ENCODE assay signal across 9 cellular contexts in genomic region chr14:70257526-70257925, GRCh38.
DNase-seq lines count a peak whose midpoint lies in the region; ATAC-seq and TF ChIP-seq lines count a peak whose summit lies in the region.
"Had no signal": no experiment of that assay in that cellular context is flagged by ENCODE, and none has a peak within 500 bp of the region (broad histone marks: within the 10 kb centered on the region; RNA-seq: fewer than 3 reads in every experiment).

No MANE protein-coding gene starts in this region.

- H3K9me3 Mint-ChIP-seq in GM23338 = peaks cover 8% of the 10 kb centered on the region; the same call in 2 of the 3 replicates
- H3K9me3 Mint-ChIP-seq in T-helper 2 cell treated with Interferon-gamma antibody and Interleukin-4, amounts not matched to agents 5 μg/mL and 100 μg/mL, for 36 hours = no peaks in the 10 kb centered on the region

- H3K4me1 Mint-ChIP-seq in GM23338 = peaks cover 15% of the 10 kb centered on the region
- H3K4me1 Mint-ChIP-seq in T-helper 2 cell treated with Interferon-gamma antibody and Interleukin-4, amounts not matched to agents 5 μg/mL and 100 μg/mL, for 36 hours (ENCODE audit: low read depth) = peaks cover 1% of the 10 kb centered on the region

- no peak overlapping the region for H2AFZ ChIP-seq in GM23338

- peak; percentile 84 to 85 for TF ChIP-seq CTCF in GM23338 (conservative IDR thresholded peaks at IDR 0.05; ENCODE audit: low read depth in 2 of 2)

- no peaks in the 10 kb centered on the region for H3K79me2 ChIP-seq in GM23338 (replicated peaks; ENCODE audit: insufficient read depth)

- no peaks in the 10 kb centered on the region for H3K36me3 ChIP-seq in GM23338 (ENCODE audit: insufficient read depth)

- peaks cover 14% of the 10 kb centered on the region; the same call in 2 of the 3 replicates for H3K36me3 Mint-ChIP-seq in GM23338 (ENCODE audit: low read depth)
- H3K36me3 Mint-ChIP-seq in T-helper 2 cell treated with Interferon-gamma antibody and Interleukin-4, amounts not matched to agents 5 μg/mL and 100 μg/mL, for 36 hours (ENCODE audit: low read depth) = no peaks in the 10 kb centered on the region

- peaks cover 3% of the 10 kb centered on the region; the same call in 1 of the 2 replicates for H3K9me2 ChIP-seq in GM23338 (ENCODE audit: insufficient read depth)

- no peak overlapping the region for H3K4me2 ChIP-seq in GM23338

- no peak overlapping the region; the same call in 1 of the 2 replicates for H3K4me3 ChIP-seq in GM23338

- no peak overlapping the region for H3K4me3 Mint-ChIP-seq in GM23338
- H3K4me3 Mint-ChIP-seq in T-helper 2 cell treated with Interferon-gamma antibody and Interleukin-4, amounts not matched to agents 5 μg/mL and 100 μg/mL, for 36 hours = no peak overlapping the region

- no peak overlapping the region for H3K27ac Mint-ChIP-seq in GM23338
- H3K27ac Mint-ChIP-seq in T-helper 2 cell treated with Interferon-gamma antibody and Interleukin-4, amounts not matched to agents 5 μg/mL and 100 μg/mL, for 36 hours = no peak overlapping the region

- ATAC-seq in GM23338 = peak; percentile 48
- ATAC-seq in HG02798 (IDR thresholded peaks at IDR 0.05; ENCODE audit: poor library complexity, unreplicated experiment) = no peak
- no peak for ATAC-seq in HG03108 (IDR thresholded peaks at IDR 0.05; ENCODE audit: unreplicated experiment)
- ATAC-seq: left colon had no signal

- no peaks in the 10 kb centered on the region for H3K27me3 ChIP-seq in GM23338 (ENCODE audit: insufficient read depth)

- H3K4me1 ChIP-seq in GM23338 (ENCODE audit: insufficient read depth) = peaks cover 23% of the 10 kb centered on the region

- no peak overlapping the region for H3K27ac ChIP-seq in GM23338 (ENCODE audit: low read depth)

- 0 out of 2 replicates have a peak, but pooled peaks cover 7% of the 10 kb centered on the region for H3F3A ChIP-seq in GM23338 (replicated peaks; ENCODE audit: low read depth)

- DNase-seq in DMS 273 (lab: John Stamatoyannopoulos, UW; ENCODE audit: unreplicated experiment) (peak; percentile 36), DMS 273 treated with DMSO at 0.1 percent for 48 hours (lab: John Stamatoyannopoulos, UW) (no peak), GM23338 (ENCODE audit: low spot score) (peak; percentile 72), RPMI7951 (ENCODE audit: low read depth) (peak; percentile 7), kidney tubule cell (ENCODE audit: low spot score) (peak; percentile 31)
- DNase-seq in T-helper 2 cell treated with Interferon-gamma antibody and Interleukin-4, amounts not matched to agents 5 μg/mL and 100 μg/mL, for 36 hours (ENCODE audit: low spot score) = no peak

- H4K20me1 ChIP-seq in GM23338 (replicated peaks; ENCODE audit: insufficient read depth) = no peaks in the 10 kb centered on the region

- H3K27me3 Mint-ChIP-seq in GM23338 (ENCODE audit: insufficient read depth, low read depth, poor library complexity) = peaks cover 2% of the 10 kb centered on the region
- peaks cover 43% of the 10 kb centered on the region for H3K27me3 Mint-ChIP-seq in T-helper 2 cell treated with Interferon-gamma antibody and Interleukin-4, amounts not matched to agents 5 μg/mL and 100 μg/mL, for 36 hours (ENCODE audit: low read depth)

TF ChIP-seq in GM23338, 12 proteins besides CTCF, POLR2A, EP300 and RAD21 (continues in another document):
- no peak for TF ChIP-seq NANOG (IDR thresholded peaks at IDR 0.05; ENCODE audit: borderline replicate concordance)
- no peak for TF ChIP-seq ETS1 (IDR thresholded peaks at IDR 0.05)
- TF ChIP-seq POLR2AphosphoS5 (IDR thresholded peaks at IDR 0.05; ENCODE audit: low read depth) = no peak
- no peak for TF ChIP-seq CREB1 (CRISPR knock-in tag; IDR thresholded peaks at IDR 0.05; ENCODE audit: low read depth)
- TF ChIP-seq, protein P1, sequence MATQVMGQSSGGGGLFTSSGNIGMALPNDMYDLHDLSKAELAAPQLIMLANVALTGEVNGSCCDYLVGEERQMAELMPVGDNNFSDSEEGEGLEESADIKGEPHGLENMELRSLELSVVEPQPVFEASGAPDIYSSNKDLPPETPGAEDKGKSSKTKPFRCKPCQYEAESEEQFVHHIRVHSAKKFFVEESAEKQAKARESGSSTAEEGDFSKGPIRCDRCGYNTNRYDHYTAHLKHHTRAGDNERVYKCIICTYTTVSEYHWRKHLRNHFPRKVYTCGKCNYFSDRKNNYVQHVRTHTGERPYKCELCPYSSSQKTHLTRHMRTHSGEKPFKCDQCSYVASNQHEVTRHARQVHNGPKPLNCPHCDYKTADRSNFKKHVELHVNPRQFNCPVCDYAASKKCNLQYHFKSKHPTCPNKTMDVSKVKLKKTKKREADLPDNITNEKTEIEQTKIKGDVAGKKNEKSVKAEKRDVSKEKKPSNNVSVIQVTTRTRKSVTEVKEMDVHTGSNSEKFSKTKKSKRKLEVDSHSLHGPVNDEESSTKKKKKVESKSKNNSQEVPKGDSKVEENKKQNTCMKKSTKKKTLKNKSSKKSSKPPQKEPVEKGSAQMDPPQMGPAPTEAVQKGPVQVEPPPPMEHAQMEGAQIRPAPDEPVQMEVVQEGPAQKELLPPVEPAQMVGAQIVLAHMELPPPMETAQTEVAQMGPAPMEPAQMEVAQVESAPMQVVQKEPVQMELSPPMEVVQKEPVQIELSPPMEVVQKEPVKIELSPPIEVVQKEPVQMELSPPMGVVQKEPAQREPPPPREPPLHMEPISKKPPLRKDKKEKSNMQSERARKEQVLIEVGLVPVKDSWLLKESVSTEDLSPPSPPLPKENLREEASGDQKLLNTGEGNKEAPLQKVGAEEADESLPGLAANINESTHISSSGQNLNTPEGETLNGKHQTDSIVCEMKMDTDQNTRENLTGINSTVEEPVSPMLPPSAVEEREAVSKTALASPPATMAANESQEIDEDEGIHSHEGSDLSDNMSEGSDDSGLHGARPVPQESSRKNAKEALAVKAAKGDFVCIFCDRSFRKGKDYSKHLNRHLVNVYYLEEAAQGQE (IDR thresholded peaks at IDR 0.05; ENCODE audit: unreplicated experiment) = no peak
- no peak for TF ChIP-seq ZNF331 (CRISPR knock-in tag; IDR thresholded peaks at IDR 0.05; ENCODE audit: low read depth)
- TF ChIP-seq EZH2 (IDR thresholded peaks at IDR 0.05; ENCODE audit: low read depth, unreplicated experiment) = no peak
- TF ChIP-seq ZNF114 (CRISPR knock-in tag; IDR thresholded peaks at IDR 0.05) = no peak
- TF ChIP-seq STAT1 (IDR thresholded peaks at IDR 0.05; ENCODE audit: unreplicated experiment) = no peak
- TF ChIP-seq EZH2phosphoT487 (IDR thresholded peaks at IDR 0.05; ENCODE audit: unreplicated experiment) = no peak

Comparison
In these comparisons a context has a peak if more than half of its experiments do, and no peak if none do; other contexts are left out.
1. DNase-seq: peak in DMS 273 (single experiment), GM23338 (single experiment), RPMI7951 (single experiment) and kidney tubule cell (single experiment); none in DMS 273 treated with DMSO at 0.1 percent for 48 hours (single experiment) and T-helper 2 cell treated with Interferon-gamma antibody and Interleukin-4, amounts not matched to agents 5 μg/mL and 100 μg/mL, for 36 hours (single experiment).